In genomic region chr5:159034083-159034824, GRCh38 we compare ENCODE assay signal across 10 cellular contexts.
A peak's percentile ranks its signal among the peaks of the same experiment; 100 is the strongest.
DNase-seq lines count a peak whose midpoint lies in the region; ATAC-seq and TF ChIP-seq lines count a peak whose summit lies in the region.
"Had no signal": no experiment of that assay in that cellular context is flagged by ENCODE, and none has a peak within 500 bp of the region (broad histone marks: within the 10 kb centered on the region; RNA-seq: fewer than 3 reads in every experiment).

No MANE protein-coding gene starts in this region.

- intact Hi-C loops in Calu3 (cut with micrococcal nuclease; ENCODE audit: unreplicated experiment) (no loop called here), left ventricle myocardium superior (cut with micrococcal nuclease) (no loop called here), posterior vena cava (cut with DNase I) (no loop called here)

- no peak overlapping the region for H3K27ac Mint-ChIP-seq in Calu3 (ENCODE audit: unreplicated experiment)
- H3K27ac Mint-ChIP-seq in activated CD4-positive, alpha-beta T cell treated with anti-CD3 and anti-CD28 coated beads, Interleukin-2, amount 10 ng/mL, durations not matched to agents 7 days and 5 days, result no peak overlapping the region
- H3K27ac Mint-ChIP-seq: activated naive CD4-positive, alpha-beta T cell treated with anti-CD3 and anti-CD28 coated beads, Interleukin-2, amount 50 U/mL, for 24 hours had no signal

- no peak overlapping the region for H3K4me3 Mint-ChIP-seq in Calu3 (ENCODE audit: low read depth, unreplicated experiment)
- no peak overlapping the region for H3K4me3 Mint-ChIP-seq in activated CD4-positive, alpha-beta T cell treated with anti-CD3 and anti-CD28 coated beads, Interleukin-2, amount 10 ng/mL, durations not matched to agents 7 days and 5 days
- H3K4me3 Mint-ChIP-seq: activated naive CD4-positive, alpha-beta T cell treated with anti-CD3 and anti-CD28 coated beads, Interleukin-2, amount 50 U/mL, for 24 hours had no signal

- ATAC-seq in GM19467 (IDR thresholded peaks at IDR 0.05; ENCODE audit: unreplicated experiment) (peak; percentile 74), left ventricle myocardium superior (peak; percentile 60)

- H3K27me3 Mint-ChIP-seq in Calu3 (ENCODE audit: unreplicated experiment), result peaks cover 49% of the 10 kb centered on the region
- peaks cover 15% of the 10 kb centered on the region for H3K27me3 Mint-ChIP-seq in activated CD4-positive, alpha-beta T cell treated with anti-CD3 and anti-CD28 coated beads, Interleukin-2, amount 10 ng/mL, durations not matched to agents 7 days and 5 days

- peaks cover 2% of the 10 kb centered on the region for H3K9me3 Mint-ChIP-seq in Calu3 (ENCODE audit: low read depth, unreplicated experiment)
- H3K9me3 Mint-ChIP-seq in activated CD4-positive, alpha-beta T cell treated with anti-CD3 and anti-CD28 coated beads, Interleukin-2, amount 10 ng/mL, durations not matched to agents 7 days and 5 days, result no peaks in the 10 kb centered on the region

- CTCF ChIA-PET in Calu3 (lab: Charles Lee), result interaction anchor here (0.9 kb wide), 1 partner anchor 9 kb away, joined by 3 read pairs; no protein-coding TSS in a partner anchor
- CTCF ChIA-PET in activated CD4-positive, alpha-beta T cell treated with anti-CD3 and anti-CD28 coated beads, Interleukin-2, amount 10 ng/mL, durations not matched to agents 7 days and 5 days (lab: Charles Lee), result no interaction called here

- DNase-seq in Calu3, result peak; percentile 32
- DNase-seq in HT1080 (ENCODE audit: low read depth), result peak; percentile 28
- DNase-seq in left ventricle myocardium superior, result no peak
- no peak for DNase-seq in posterior vena cava (ENCODE audit: low spot score)
- no peak for DNase-seq in activated CD4-positive, alpha-beta T cell treated with anti-CD3 and anti-CD28 coated beads, Interleukin-2, amount 50 U/mL, for 48 hours
- no peak for DNase-seq in activated CD4-positive, alpha-beta T cell treated with anti-CD3 and anti-CD28 coated beads, Interleukin-2, amount 10 ng/mL, durations not matched to agents 7 days and 5 days
- no peak for DNase-seq in EL
- DNase-seq: NCI-H524 treated with DMSO at 0.1 percent for 48 hours had no signal

- POLR2A ChIA-PET in activated CD4-positive, alpha-beta T cell treated with anti-CD3 and anti-CD28 coated beads, Interleukin-2, amount 10 ng/mL, durations not matched to agents 7 days and 5 days (lab: Charles Lee), result no interaction called here

- peaks cover 7% of the 10 kb centered on the region for H3K4me1 Mint-ChIP-seq in Calu3 (ENCODE audit: low read depth, unreplicated experiment)
- peaks cover 12% of the 10 kb centered on the region for H3K4me1 Mint-ChIP-seq in activated CD4-positive, alpha-beta T cell treated with anti-CD3 and anti-CD28 coated beads, Interleukin-2, amount 10 ng/mL, durations not matched to agents 7 days and 5 days
- H3K4me1 Mint-ChIP-seq: activated naive CD4-positive, alpha-beta T cell treated with anti-CD3 and anti-CD28 coated beads, Interleukin-2, amount 50 U/mL, for 24 hours had no signal

- no peak for TF ChIP-seq CTCF in Calu3 (IDR thresholded peaks at IDR 0.05; ENCODE audit: unreplicated experiment)

- H3K36me3 Mint-ChIP-seq in Calu3 (ENCODE audit: insufficient read depth, unreplicated experiment), result no peaks in the 10 kb centered on the region
- no peaks in the 10 kb centered on the region for H3K36me3 Mint-ChIP-seq in activated CD4-positive, alpha-beta T cell treated with anti-CD3 and anti-CD28 coated beads, Interleukin-2, amount 10 ng/mL, durations not matched to agents 7 days and 5 days (ENCODE audit: low read depth)

- no TSS peak for BruUV-seq in Calu3 (replicated peaks; lab: Mats Ljungman, UMichigan)

Comparison
In these comparisons a context has a peak if more than half of its experiments do, and no peak if none do; other contexts are left out.
1. DNase-seq: peak in Calu3 (single experiment) and HT1080 (single experiment); none in left ventricle myocardium superior (single experiment), posterior vena cava (single experiment), activated CD4-positive, alpha-beta T cell treated with anti-CD3 and anti-CD28 coated beads, Interleukin-2, amount 50 U/mL, for 48 hours (0 of 2), activated CD4-positive, alpha-beta T cell treated with anti-CD3 and anti-CD28 coated beads, Interleukin-2, amount 10 ng/mL, durations not matched to agents 7 days and 5 days (single experiment) and EL (single experiment).